29 cellular contexts compared by ENCODE assay signal in genomic region chr2:20339012-20339411, GRCh38.
"Had no signal": no experiment of that assay in that cellular context is flagged by ENCODE, and none has a peak within 500 bp of the region (broad histone marks: within the 10 kb centered on the region; RNA-seq: fewer than 3 reads in every experiment).

No MANE protein-coding gene starts in this region.

- H3K27me3 ChIP-seq: brain microvascular endothelial cell, gastroesophageal sphincter, hepatocyte, pancreas, suprapubic skin, tibial artery, upper lobe of right lung had no signal

- H3K27me3 Mint-ChIP-seq: activated naive CD8-positive, alpha-beta T cell treated with anti-CD3 and anti-CD28 coated beads for 36 hours; stimulated activated naive B cell treated with anti-CD40 and anti-IgM and Interleukin-4, amounts not matched to agents 10 μg/mL and 1 μg/mL and 100 μg/mL, for 72 hours; T-cell had no signal

- ATAC-seq: gastroesophageal sphincter; mucosa of descending colon; pancreas; psoas muscle; stimulated activated naive B cell treated with anti-CD40 and anti-IgM and Interleukin-4, amounts not matched to agents 10 μg/mL and 1 μg/mL and 100 μg/mL, for 72 hours; T-cell; upper lobe of right lung had no signal

- H3K4me3 Mint-ChIP-seq: activated naive CD8-positive, alpha-beta T cell treated with anti-CD3 and anti-CD28 coated beads for 36 hours; neural crest cell; stimulated activated naive B cell treated with anti-CD40 and anti-IgM and Interleukin-4, amounts not matched to agents 10 μg/mL and 1 μg/mL and 100 μg/mL, for 72 hours; T-helper 2 cell treated with Interferon-gamma antibody and Interleukin-4, amounts not matched to agents 5 μg/mL and 100 μg/mL, for 36 hours had no signal

- H3K4me2 ChIP-seq: hepatocyte, smooth muscle cell had no signal

- H2AFZ ChIP-seq: hepatocyte had no signal

- H3K27ac ChIP-seq: brain microvascular endothelial cell, gastroesophageal sphincter, hepatocyte, left ventricle myocardium inferior, pancreas, psoas muscle, suprapubic skin, tibial artery, upper lobe of right lung had no signal

- H3K4me3 ChIP-seq: gastroesophageal sphincter, hepatocyte, left ventricle myocardium inferior, lung, mucosa of descending colon, pancreas, smooth muscle cell, suprapubic skin, tibial artery, upper lobe of right lung had no signal

- H3K36me3 ChIP-seq: brain microvascular endothelial cell, gastroesophageal sphincter, left ventricle myocardium inferior, pancreas, suprapubic skin, tibial artery, upper lobe of right lung had no signal

- H3K9me3 ChIP-seq: gastroesophageal sphincter, left ventricle myocardium inferior, mucosa of descending colon, pancreas, psoas muscle, suprapubic skin, tibial artery, upper lobe of right lung had no signal

- H3K9me3 Mint-ChIP-seq: activated naive CD8-positive, alpha-beta T cell treated with anti-CD3 and anti-CD28 coated beads for 36 hours; activated T-helper 2 cell treated with anti-CD3 and anti-CD28 coated beads, Interferon-gamma antibody, Interleukin-2, Interleukin-4, amounts not matched to agents 10 μg/mL and 5 μg/mL and 100 μg/mL, durations not matched to agents 14 hours and 24 hours and 36 hours; neural crest cell; stimulated activated naive B cell treated with anti-CD40 and anti-IgM and Interleukin-4, amounts not matched to agents 10 μg/mL and 1 μg/mL and 100 μg/mL, for 72 hours; T-cell had no signal

- DNase-seq: activated CD4-positive, alpha-beta T cell treated with anti-CD3 and anti-CD28 coated beads for 48 hours; activated CD4-positive, alpha-beta T cell treated with anti-CD3 and anti-CD28 coated beads, Interleukin-2, amount 50 U/mL, for 48 hours; activated CD4-positive, CD25-positive, alpha-beta regulatory T cell; activated naive CD8-positive, alpha-beta T cell treated with anti-CD3 and anti-CD28 coated beads for 36 hours; activated T-cell treated with anti-CD3 and anti-CD28 coated beads, Interleukin-2, amount 50 U/mL, for 48 hours; brain microvascular endothelial cell; caudate nucleus; cortex of kidney; islet precursor cell; left ventricle myocardium inferior; mesendoderm; mucosa of descending colon; nucleus accumbens; pancreas; psoas muscle; stimulated activated CD4-positive, alpha-beta T cell treated with anti-CD3 and anti-CD28 coated beads, Interleukin-1b, Interleukin-23, amount 100 ng/mL, for 48 hours; stimulated activated CD4-positive, alpha-beta T cell treated with anti-CD3 and anti-CD28 coated beads, Interleukin-4, amount 100 ng/mL, for 4 hours; stimulated activated naive B cell treated with anti-CD40 and anti-IgM and Interleukin-4, amounts not matched to agents 10 μg/mL and 1 μg/mL and 100 μg/mL, for 72 hours; T-cell; tibial artery; upper lobe of right lung had no signal

- H3K27ac Mint-ChIP-seq: activated T-helper 2 cell treated with anti-CD3 and anti-CD28 coated beads, Interferon-gamma antibody, Interleukin-2, Interleukin-4, amounts not matched to agents 10 μg/mL and 5 μg/mL and 100 μg/mL, durations not matched to agents 14 hours and 24 hours and 36 hours; T-helper 2 cell treated with Interferon-gamma antibody and Interleukin-4, amounts not matched to agents 5 μg/mL and 100 μg/mL, for 36 hours had no signal
